In the genomic region with DNA sequence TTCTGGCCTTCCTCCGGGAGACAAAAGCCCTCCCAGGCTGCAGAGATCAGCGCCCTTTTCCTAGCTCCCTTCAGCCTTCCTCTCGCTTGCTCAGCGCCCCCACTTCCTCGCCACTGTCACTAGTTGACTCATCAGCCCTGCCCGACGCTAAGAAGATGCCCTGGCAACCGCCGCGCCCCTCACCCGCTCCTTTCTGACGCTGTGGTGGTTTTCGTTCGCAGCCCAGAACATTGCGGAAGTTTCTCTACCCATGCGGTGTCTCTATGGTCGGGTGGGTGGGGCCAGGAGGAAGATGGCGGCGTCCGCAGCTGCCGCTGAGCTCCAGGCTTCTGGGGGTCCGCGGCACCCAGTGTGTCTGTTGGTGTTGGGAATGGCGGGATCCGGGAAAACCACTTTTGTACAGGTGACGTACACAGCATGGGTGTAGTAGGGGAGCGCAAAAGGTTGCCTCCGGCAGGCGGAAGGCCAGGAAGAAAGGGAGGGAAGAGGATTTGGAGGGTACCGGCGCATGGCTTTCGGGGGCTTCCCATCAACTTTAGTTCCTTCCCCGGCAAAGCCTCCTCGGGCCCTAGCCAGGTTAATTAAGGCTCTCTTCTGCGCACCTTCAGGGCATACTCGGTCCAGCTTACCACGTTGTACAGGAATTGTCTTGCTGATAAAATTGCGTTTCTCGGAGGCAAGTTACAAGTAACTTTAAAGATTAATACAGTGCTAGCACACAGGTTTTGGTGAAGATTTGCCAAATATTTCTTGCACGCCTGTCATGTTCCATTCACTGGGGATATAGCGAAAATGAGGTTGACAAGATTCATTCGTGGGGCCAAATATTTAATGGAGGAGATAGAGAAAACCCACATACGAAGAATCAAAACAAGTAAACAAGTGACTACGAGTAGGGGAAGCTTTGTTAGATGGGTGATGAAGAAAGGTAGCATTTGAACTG, we compare ENCODE assay signal across 1 cellular context.
A peak's percentile ranks its signal among the peaks of the same experiment; 100 is the strongest.
TF ChIP-seq lines count a peak whose summit lies in the region.

A gene with protein sequence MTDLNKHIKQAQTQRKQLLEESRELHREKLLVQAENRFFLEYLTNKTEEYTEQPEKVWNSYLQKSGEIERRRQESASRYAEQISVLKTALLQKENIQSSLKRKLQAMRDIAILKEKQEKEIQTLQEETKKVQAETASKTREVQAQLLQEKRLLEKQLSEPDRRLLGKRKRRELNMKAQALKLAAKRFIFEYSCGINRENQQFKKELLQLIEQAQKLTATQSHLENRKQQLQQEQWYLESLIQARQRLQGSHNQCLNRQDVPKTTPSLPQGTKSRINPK (minus strand): TSS at position 246 of the 943 bp plus-strand sequence. CDS start 1,213 bp downstream, outside the sequence.
A gene (plus strand): TSS at position 284 of the 943 bp plus-strand sequence. CDS start 9 bp downstream, at position 293.

TF ChIP-seq in HEK293, 187 proteins besides CTCF, POLR2A, EP300 and RAD21 (continued from another document and continues in another):
- TF ChIP-seq ZNF76 (tag by site-specific recombination; IDR thresholded peaks at IDR 0.05; ENCODE audit: borderline replicate concordance, low read depth) (peak; percentile 83; the same call in 1 of the 2 replicates), ZNF140 (tag by site-specific recombination; IDR thresholded peaks at IDR 0.05) (no peak), IKZF3 (tag by site-specific recombination; IDR thresholded peaks at IDR 0.05) (no peak), ZNF660 (tag by site-specific recombination; IDR thresholded peaks at IDR 0.05) (no peak; the same call in 1 of the 2 replicates), ZBTB20 (tag by site-specific recombination; IDR thresholded peaks at IDR 0.05) (peak; percentile 63; the same call in 1 of the 2 replicates), ZSCAN16 (tag by site-specific recombination; IDR thresholded peaks at IDR 0.05) (no peak), ZNF623 (tag by site-specific recombination; IDR thresholded peaks at IDR 0.05) (no peak), ZNF354C (tag by site-specific recombination; IDR thresholded peaks at IDR 0.05; ENCODE audit: borderline replicate concordance, low read depth) (no peak), BCL11B (tag by site-specific recombination; IDR thresholded peaks at IDR 0.05; ENCODE audit: low read depth) (no peak), ZNF510 (tag by site-specific recombination; IDR thresholded peaks at IDR 0.05; ENCODE audit: insufficient replicate concordance) (no peak), FEZF1 (tag by site-specific recombination; IDR thresholded peaks at IDR 0.05) (no peak), ZBTB8A (tag by site-specific recombination; IDR thresholded peaks at IDR 0.05) (peak; percentile 68), ZNF416 (tag by site-specific recombination; IDR thresholded peaks at IDR 0.05) (no peak), ZNF335 (tag by site-specific recombination; conservative IDR thresholded peaks at IDR 0.05) (peak; percentile 93), ZBTB48 (tag by site-specific recombination; IDR thresholded peaks at IDR 0.05) (no peak), ZNF239 (tag by site-specific recombination; IDR thresholded peaks at IDR 0.05) (no peak), ZNF777 (tag by site-specific recombination; IDR thresholded peaks at IDR 0.05; ENCODE audit: borderline replicate concordance) (no peak), ZNF221 (tag by site-specific recombination; IDR thresholded peaks at IDR 0.05; ENCODE audit: borderline replicate concordance) (no peak), ZNF146 (tag by site-specific recombination; IDR thresholded peaks at IDR 0.05) (no peak; the same call in 1 of the 2 replicates), ZNF302 (tag by site-specific recombination; IDR thresholded peaks at IDR 0.05; ENCODE audit: low read depth) (no peak), ZNF830 (tag by site-specific recombination; IDR thresholded peaks at IDR 0.05; ENCODE audit: low read depth) (no peak), GLIS2 (tag by site-specific recombination; IDR thresholded peaks at IDR 0.05) (no peak), ZFP41 (tag by site-specific recombination; IDR thresholded peaks at IDR 0.05; ENCODE audit: borderline replicate concordance) (no peak), ZNF610 (tag by site-specific recombination; IDR thresholded peaks at IDR 0.05; ENCODE audit: borderline replicate concordance) (0 out of 2 replicates have a peak, but pooled peaks have one; percentile 48), ZNF121 (tag by site-specific recombination; IDR thresholded peaks at IDR 0.05) (no peak), ZNF48 (tag by site-specific recombination; IDR thresholded peaks at IDR 0.05) (no peak), KLF9 (tag by site-specific recombination; IDR thresholded peaks at IDR 0.05; ENCODE audit: low read depth) (peak; percentile 90), EGR2 (tag by site-specific recombination; IDR thresholded peaks at IDR 0.05; ENCODE audit: low read depth) (no peak), ZNF558 (tag by site-specific recombination; IDR thresholded peaks at IDR 0.05) (no peak), ZNF404 (tag by site-specific recombination; IDR thresholded peaks at IDR 0.05) (no peak), ZBTB7A (tag by site-specific recombination; IDR thresholded peaks at IDR 0.05; ENCODE audit: low read depth) (0 out of 2 replicates have a peak, but pooled peaks have one; percentile 44), ZNF837 (tag by site-specific recombination; IDR thresholded peaks at IDR 0.05) (no peak), ZNF266 (tag by site-specific recombination; IDR thresholded peaks at IDR 0.05; ENCODE audit: low read depth) (no peak), ZNF473 (tag by site-specific recombination; IDR thresholded peaks at IDR 0.05) (no peak), ZBTB1 (tag by site-specific recombination; IDR thresholded peaks at IDR 0.05) (no peak), KLF8 (tag by site-specific recombination; IDR thresholded peaks at IDR 0.05) (peak; percentile 76)
- TF ChIP-seq, protein P1, sequence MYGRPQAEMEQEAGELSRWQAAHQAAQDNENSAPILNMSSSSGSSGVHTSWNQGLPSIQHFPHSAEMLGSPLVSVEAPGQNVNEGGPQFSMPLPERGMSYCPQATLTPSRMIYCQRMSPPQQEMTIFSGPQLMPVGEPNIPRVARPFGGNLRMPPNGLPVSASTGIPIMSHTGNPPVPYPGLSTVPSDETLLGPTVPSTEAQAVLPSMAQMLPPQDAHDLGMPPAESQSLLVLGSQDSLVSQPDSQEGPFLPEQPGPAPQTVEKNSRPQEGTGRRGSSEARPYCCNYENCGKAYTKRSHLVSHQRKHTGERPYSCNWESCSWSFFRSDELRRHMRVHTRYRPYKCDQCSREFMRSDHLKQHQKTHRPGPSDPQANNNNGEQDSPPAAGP (tag by site-specific recombination; IDR thresholded peaks at IDR 0.05): 0 out of 2 replicates have a peak, but pooled peaks have one; percentile 58
- TF ChIP-seq, protein P2, sequence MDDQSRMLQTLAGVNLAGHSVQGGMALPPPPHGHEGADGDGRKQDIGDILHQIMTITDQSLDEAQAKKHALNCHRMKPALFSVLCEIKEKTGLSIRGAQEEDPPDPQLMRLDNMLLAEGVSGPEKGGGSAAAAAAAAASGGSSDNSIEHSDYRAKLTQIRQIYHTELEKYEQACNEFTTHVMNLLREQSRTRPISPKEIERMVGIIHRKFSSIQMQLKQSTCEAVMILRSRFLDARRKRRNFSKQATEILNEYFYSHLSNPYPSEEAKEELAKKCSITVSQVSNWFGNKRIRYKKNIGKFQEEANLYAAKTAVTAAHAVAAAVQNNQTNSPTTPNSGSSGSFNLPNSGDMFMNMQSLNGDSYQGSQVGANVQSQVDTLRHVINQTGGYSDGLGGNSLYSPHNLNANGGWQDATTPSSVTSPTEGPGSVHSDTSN (CRISPR knock-in tag; IDR thresholded peaks at IDR 0.05): no peak
- TF ChIP-seq, protein P3, sequence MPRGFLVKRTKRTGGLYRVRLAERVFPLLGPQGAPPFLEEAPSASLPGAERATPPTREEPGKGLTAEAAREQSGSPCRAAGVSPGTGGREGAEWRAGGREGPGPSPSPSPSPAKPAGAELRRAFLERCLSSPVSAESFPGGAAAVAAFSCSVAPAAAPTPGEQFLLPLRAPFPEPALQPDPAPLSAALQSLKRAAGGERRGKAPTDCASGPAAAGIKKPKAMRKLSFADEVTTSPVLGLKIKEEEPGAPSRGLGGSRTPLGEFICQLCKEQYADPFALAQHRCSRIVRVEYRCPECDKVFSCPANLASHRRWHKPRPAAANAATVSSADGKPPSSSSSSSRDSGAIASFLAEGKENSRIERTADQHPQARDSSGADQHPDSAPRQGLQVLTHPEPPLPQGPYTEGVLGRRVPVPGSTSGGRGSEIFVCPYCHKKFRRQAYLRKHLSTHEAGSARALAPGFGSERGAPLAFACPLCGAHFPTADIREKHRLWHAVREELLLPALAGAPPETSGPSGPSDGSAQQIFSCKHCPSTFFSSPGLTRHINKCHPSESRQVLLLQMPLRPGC (tag by site-specific recombination; IDR thresholded peaks at IDR 0.05): 0 out of 2 replicates have a peak, but pooled peaks have one; percentile 2
- TF ChIP-seq, protein P4, sequence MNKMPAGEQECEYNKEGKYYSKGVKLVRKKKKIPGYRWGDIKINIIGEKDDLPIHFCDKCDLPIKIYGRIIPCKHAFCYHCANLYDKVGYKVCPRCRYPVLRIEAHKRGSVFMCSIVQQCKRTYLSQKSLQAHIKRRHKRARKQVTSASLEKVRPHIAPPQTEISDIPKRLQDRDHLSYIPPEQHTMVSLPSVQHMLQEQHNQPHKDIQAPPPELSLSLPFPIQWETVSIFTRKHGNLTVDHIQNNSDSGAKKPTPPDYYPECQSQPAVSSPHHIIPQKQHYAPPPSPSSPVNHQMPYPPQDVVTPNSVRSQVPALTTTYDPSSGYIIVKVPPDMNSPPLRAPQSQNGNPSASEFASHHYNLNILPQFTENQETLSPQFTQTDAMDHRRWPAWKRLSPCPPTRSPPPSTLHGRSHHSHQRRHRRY (tag by site-specific recombination; IDR thresholded peaks at IDR 0.05): no peak
- TF ChIP-seq, protein P5, sequence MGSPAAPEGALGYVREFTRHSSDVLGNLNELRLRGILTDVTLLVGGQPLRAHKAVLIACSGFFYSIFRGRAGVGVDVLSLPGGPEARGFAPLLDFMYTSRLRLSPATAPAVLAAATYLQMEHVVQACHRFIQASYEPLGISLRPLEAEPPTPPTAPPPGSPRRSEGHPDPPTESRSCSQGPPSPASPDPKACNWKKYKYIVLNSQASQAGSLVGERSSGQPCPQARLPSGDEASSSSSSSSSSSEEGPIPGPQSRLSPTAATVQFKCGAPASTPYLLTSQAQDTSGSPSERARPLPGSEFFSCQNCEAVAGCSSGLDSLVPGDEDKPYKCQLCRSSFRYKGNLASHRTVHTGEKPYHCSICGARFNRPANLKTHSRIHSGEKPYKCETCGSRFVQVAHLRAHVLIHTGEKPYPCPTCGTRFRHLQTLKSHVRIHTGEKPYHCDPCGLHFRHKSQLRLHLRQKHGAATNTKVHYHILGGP (tag by site-specific recombination; IDR thresholded peaks at IDR 0.05): no peak
- TF ChIP-seq, protein P6, sequence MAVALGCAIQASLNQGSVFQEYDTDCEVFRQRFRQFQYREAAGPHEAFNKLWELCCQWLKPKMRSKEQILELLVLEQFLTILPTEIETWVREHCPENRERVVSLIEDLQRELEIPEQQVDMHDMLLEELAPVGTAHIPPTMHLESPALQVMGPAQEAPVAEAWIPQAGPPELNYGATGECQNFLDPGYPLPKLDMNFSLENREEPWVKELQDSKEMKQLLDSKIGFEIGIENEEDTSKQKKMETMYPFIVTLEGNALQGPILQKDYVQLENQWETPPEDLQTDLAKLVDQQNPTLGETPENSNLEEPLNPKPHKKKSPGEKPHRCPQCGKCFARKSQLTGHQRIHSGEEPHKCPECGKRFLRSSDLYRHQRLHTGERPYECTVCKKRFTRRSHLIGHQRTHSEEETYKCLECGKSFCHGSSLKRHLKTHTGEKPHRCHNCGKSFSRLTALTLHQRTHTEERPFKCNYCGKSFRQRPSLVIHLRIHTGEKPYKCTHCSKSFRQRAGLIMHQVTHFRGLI (tag by site-specific recombination; IDR thresholded peaks at IDR 0.05): no peak
- TF ChIP-seq, protein P7, sequence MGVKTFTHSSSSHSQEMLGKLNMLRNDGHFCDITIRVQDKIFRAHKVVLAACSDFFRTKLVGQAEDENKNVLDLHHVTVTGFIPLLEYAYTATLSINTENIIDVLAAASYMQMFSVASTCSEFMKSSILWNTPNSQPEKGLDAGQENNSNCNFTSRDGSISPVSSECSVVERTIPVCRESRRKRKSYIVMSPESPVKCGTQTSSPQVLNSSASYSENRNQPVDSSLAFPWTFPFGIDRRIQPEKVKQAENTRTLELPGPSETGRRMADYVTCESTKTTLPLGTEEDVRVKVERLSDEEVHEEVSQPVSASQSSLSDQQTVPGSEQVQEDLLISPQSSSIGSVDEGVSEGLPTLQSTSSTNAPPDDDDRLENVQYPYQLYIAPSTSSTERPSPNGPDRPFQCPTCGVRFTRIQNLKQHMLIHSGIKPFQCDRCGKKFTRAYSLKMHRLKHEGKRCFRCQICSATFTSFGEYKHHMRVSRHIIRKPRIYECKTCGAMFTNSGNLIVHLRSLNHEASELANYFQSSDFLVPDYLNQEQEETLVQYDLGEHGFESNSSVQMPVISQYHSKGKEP (tag by site-specific recombination; IDR thresholded peaks at IDR 0.05): no peak
- TF ChIP-seq, protein P8, sequence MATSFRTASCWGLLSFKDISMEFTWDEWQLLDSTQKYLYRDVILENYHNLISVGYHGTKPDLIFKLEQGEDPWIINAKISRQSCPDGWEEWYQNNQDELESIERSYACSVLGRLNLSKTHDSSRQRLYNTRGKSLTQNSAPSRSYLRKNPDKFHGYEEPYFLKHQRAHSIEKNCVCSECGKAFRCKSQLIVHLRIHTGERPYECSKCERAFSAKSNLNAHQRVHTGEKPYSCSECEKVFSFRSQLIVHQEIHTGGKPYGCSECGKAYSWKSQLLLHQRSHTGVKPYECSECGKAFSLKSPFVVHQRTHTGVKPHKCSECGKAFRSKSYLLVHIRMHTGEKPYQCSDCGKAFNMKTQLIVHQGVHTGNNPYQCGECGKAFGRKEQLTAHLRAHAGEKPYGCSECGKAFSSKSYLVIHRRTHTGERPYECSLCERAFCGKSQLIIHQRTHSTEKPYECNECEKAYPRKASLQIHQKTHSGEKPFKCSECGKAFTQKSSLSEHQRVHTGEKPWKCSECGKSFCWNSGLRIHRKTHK (tag by site-specific recombination; IDR thresholded peaks at IDR 0.05): no peak
- TF ChIP-seq, protein P9, sequence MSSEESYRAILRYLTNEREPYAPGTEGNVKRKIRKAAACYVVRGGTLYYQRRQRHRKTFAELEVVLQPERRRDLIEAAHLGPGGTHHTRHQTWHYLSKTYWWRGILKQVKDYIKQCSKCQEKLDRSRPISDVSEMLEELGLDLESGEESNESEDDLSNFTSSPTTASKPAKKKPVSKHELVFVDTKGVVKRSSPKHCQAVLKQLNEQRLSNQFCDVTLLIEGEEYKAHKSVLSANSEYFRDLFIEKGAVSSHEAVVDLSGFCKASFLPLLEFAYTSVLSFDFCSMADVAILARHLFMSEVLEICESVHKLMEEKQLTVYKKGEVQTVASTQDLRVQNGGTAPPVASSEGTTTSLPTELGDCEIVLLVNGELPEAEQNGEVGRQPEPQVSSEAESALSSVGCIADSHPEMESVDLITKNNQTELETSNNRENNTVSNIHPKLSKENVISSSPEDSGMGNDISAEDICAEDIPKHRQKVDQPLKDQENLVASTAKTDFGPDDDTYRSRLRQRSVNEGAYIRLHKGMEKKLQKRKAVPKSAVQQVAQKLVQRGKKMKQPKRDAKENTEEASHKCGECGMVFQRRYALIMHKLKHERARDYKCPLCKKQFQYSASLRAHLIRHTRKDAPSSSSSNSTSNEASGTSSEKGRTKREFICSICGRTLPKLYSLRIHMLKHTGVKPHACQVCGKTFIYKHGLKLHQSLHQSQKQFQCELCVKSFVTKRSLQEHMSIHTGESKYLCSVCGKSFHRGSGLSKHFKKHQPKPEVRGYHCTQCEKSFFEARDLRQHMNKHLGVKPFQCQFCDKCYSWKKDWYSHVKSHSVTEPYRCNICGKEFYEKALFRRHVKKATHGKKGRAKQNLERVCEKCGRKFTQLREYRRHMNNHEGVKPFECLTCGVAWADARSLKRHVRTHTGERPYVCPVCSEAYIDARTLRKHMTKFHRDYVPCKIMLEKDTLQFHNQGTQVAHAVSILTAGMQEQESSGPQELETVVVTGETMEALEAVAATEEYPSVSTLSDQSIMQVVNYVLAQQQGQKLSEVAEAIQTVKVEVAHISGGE (tag by site-specific recombination; conservative IDR thresholded peaks at IDR 0.05; ENCODE audit: low read depth): peak; percentile 41
